In genomic region chr1:75594327-75594726, GRCh38 we compare ENCODE assay signal across 8 cellular contexts. TPM values are rescaled to one million over a fixed set of nuclear protein-coding genes. Genes with fewer than 3 reads are reported as not detected.
"Had no signal": no experiment of that assay in that cellular context is flagged by ENCODE, and none has a peak within 500 bp of the region (broad histone marks: within the 10 kb centered on the region; RNA-seq: fewer than 3 reads in every experiment).

No MANE protein-coding gene starts in this region.

- H3K9me3 Mint-ChIP-seq: GM23338 had no signal

- H3K27ac ChIP-seq: HL-60 had no signal

- H3K4me2 ChIP-seq: GM23338 had no signal

- H3K36me3 ChIP-seq: HAP-1 had no signal

- ATAC-seq: GM23338, HCT116 had no signal

- H3K4me3 Mint-ChIP-seq: GM23338, HFFc6, IgD-negative memory B cell had no signal

- H2AFZ ChIP-seq: GM23338 had no signal

- H3K4me1 Mint-ChIP-seq: IgD-negative memory B cell had no signal

- DNase-seq: H7, HFFc6, KG1 had no signal

- H3K4me3 ChIP-seq: GM23338, HAP-1 had no signal

- H3K27ac Mint-ChIP-seq: GM23338, HFFc6, IgD-negative memory B cell had no signal

RNA-seq across cellular contexts. Expression of gene SLC44A5, which starts 16.6 kb away (rescaled TPM):
- total RNA-seq: HFFc6 had no signal
